In genomic region chr16:67164599-67165061, GRCh38 we compare ENCODE assay signal across 1 cellular context.
TF ChIP-seq lines count a peak whose summit lies in the region.

A gene with protein sequence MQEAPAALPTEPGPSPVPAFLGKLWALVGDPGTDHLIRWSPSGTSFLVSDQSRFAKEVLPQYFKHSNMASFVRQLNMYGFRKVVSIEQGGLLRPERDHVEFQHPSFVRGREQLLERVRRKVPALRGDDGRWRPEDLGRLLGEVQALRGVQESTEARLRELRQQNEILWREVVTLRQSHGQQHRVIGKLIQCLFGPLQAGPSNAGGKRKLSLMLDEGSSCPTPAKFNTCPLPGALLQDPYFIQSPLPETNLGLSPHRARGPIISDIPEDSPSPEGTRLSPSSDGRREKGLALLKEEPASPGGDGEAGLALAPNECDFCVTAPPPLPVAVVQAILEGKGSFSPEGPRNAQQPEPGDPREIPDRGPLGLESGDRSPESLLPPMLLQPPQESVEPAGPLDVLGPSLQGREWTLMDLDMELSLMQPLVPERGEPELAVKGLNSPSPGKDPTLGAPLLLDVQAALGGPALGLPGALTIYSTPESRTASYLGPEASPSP (plus strand): TSS chr16:67164745. CDS start chr16:67164812, 67 bp downstream.

TF ChIP-seq in K562, 482 proteins besides CTCF, POLR2A, EP300 and RAD21 (continued from another document and continues in another):
- TF ChIP-seq ZNF518B (CRISPR knock-in tag; IDR thresholded peaks at IDR 0.05) (no peak), SMAD2 (IDR thresholded peaks at IDR 0.05; ENCODE audit: low read depth, low read length) (no peak), MCM3 (IDR thresholded peaks at IDR 0.05) (no peak), PRPF4 (IDR thresholded peaks at IDR 0.05; ENCODE audit: insufficient read depth, low read depth, low read length, poor library complexity, severe bottlenecking) (no peak), GATAD2B (IDR thresholded peaks at IDR 0.05; ENCODE audit: borderline replicate concordance) (0 out of 2 replicates have a peak, but pooled peaks have one; percentile 71), KAT8 (IDR thresholded peaks at IDR 0.05; ENCODE audit: low read depth) (no peak), ZKSCAN3 (CRISPR knock-in tag; IDR thresholded peaks at IDR 0.05) (no peak), HNRNPL (IDR thresholded peaks at IDR 0.05; ENCODE audit: low read depth, low read length) (peak; percentile 76; the same call in 1 of the 2 replicates), ZNF699 (CRISPR knock-in tag; IDR thresholded peaks at IDR 0.05; ENCODE audit: insufficient replicate concordance) (no peak), TAF1 (IDR thresholded peaks at IDR 0.05; ENCODE audit: control insufficient read depth, extremely low read depth, insufficient read depth, low read length, severe bottlenecking) (peak; percentile 41), MYC (IDR thresholded peaks at IDR 0.05; ENCODE audit: low read depth, low read length) (peak; percentile 88), MYC (CRISPR knock-in tag; IDR thresholded peaks at IDR 0.05; ENCODE audit: borderline replicate concordance, low read depth) (no peak), GTF2A2 (tag; IDR thresholded peaks at IDR 0.05) (no peak), MCM5 (IDR thresholded peaks at IDR 0.05; ENCODE audit: low read depth) (no peak), MXI1 (IDR thresholded peaks at IDR 0.05; ENCODE audit: low read depth, low read length) (0 out of 2 replicates have a peak, but pooled peaks have one; percentile 37), RHOXF2B (CRISPR knock-in tag; conservative IDR thresholded peaks at IDR 0.05) (no peak), SUPT5H (IDR thresholded peaks at IDR 0.05) (peak; percentile 49), RNF2 (IDR thresholded peaks at IDR 0.05) (no peak), ZNF696 (CRISPR knock-in tag; conservative IDR thresholded peaks at IDR 0.05) (no peak), ETV5 (CRISPR knock-in tag; IDR thresholded peaks at IDR 0.05; ENCODE audit: low read depth) (peak; percentile 37; the same call in 1 of the 2 replicates), TFAP4 (CRISPR knock-in tag; IDR thresholded peaks at IDR 0.05; ENCODE audit: borderline replicate concordance) (peak; percentile 50; the same call in 1 of the 2 replicates), POLR2G (IDR thresholded peaks at IDR 0.05; ENCODE audit: low read depth, low read length) (peak; percentile 77), HDAC2 (IDR thresholded peaks at IDR 0.05) (no peak), PHTF2 (CRISPR knock-in tag; IDR thresholded peaks at IDR 0.05) (no peak), HMGN3 (IDR thresholded peaks at IDR 0.05; ENCODE audit: borderline replicate concordance, extremely low read depth, insufficient read length, low read depth, low read length) (peak; percentile 95), BRCA1 (IDR thresholded peaks at IDR 0.05) (no peak), BRCA1 (CRISPR knock-in tag; IDR thresholded peaks at IDR 0.05) (no peak), ZKSCAN8 (CRISPR knock-in tag; IDR thresholded peaks at IDR 0.05) (no peak)
- TF ChIP-seq, protein P1, sequence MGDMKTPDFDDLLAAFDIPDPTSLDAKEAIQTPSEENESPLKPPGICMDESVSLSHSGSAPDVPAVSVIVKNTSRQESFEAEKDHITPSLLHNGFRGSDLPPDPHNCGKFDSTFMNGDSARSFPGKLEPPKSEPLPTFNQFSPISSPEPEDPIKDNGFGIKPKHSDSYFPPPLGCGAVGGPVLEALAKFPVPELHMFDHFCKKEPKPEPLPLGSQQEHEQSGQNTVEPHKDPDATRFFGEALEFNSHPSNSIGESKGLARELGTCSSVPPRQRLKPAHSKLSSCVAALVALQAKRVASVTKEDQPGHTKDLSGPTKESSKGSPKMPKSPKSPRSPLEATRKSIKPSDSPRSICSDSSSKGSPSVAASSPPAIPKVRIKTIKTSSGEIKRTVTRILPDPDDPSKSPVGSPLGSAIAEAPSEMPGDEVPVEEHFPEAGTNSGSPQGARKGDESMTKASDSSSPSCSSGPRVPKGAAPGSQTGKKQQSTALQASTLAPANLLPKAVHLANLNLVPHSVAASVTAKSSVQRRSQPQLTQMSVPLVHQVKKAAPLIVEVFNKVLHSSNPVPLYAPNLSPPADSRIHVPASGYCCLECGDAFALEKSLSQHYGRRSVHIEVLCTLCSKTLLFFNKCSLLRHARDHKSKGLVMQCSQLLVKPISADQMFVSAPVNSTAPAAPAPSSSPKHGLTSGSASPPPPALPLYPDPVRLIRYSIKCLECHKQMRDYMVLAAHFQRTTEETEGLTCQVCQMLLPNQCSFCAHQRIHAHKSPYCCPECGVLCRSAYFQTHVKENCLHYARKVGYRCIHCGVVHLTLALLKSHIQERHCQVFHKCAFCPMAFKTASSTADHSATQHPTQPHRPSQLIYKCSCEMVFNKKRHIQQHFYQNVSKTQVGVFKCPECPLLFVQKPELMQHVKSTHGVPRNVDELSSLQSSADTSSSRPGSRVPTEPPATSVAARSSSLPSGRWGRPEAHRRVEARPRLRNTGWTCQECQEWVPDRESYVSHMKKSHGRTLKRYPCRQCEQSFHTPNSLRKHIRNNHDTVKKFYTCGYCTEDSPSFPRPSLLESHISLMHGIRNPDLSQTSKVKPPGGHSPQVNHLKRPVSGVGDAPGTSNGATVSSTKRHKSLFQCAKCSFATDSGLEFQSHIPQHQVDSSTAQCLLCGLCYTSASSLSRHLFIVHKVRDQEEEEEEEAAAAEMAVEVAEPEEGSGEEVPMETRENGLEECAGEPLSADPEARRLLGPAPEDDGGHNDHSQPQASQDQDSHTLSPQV (IDR thresholded peaks at IDR 0.05) = peak; percentile 74
- TF ChIP-seq, protein P2, sequence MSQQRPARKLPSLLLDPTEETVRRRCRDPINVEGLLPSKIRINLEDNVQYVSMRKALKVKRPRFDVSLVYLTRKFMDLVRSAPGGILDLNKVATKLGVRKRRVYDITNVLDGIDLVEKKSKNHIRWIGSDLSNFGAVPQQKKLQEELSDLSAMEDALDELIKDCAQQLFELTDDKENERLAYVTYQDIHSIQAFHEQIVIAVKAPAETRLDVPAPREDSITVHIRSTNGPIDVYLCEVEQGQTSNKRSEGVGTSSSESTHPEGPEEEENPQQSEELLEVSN (IDR thresholded peaks at IDR 0.05; ENCODE audit: borderline replicate concordance in 1 of 2, extremely low read depth in 1 of 2, insufficient read depth in 1 of 2, insufficient read length in 1 of 2, low read depth in 1 of 2, low read length in 1 of 2, poor library complexity in 1 of 2, severe bottlenecking in 1 of 2) = peak; percentile 96 to 100
- TF ChIP-seq, protein P3, sequence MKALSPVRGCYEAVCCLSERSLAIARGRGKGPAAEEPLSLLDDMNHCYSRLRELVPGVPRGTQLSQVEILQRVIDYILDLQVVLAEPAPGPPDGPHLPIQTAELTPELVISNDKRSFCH (CRISPR knock-in tag; IDR thresholded peaks at IDR 0.05) = no peak
- TF ChIP-seq, protein P3 (tag; IDR thresholded peaks at IDR 0.05) = peak; percentile 36; the same call in 1 of the 2 replicates
- TF ChIP-seq, protein P4, sequence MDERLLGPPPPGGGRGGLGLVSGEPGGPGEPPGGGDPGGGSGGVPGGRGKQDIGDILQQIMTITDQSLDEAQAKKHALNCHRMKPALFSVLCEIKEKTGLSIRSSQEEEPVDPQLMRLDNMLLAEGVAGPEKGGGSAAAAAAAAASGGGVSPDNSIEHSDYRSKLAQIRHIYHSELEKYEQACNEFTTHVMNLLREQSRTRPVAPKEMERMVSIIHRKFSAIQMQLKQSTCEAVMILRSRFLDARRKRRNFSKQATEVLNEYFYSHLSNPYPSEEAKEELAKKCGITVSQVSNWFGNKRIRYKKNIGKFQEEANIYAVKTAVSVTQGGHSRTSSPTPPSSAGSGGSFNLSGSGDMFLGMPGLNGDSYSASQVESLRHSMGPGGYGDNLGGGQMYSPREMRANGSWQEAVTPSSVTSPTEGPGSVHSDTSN (CRISPR knock-in tag; IDR thresholded peaks at IDR 0.05; ENCODE audit: low read depth) = no peak
- TF ChIP-seq, protein P4 (tag; conservative IDR thresholded peaks at IDR 0.05; ENCODE audit: low read depth) = no peak
- TF ChIP-seq, protein P5, sequence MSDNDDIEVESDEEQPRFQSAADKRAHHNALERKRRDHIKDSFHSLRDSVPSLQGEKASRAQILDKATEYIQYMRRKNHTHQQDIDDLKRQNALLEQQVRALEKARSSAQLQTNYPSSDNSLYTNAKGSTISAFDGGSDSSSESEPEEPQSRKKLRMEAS (CRISPR knock-in tag; IDR thresholded peaks at IDR 0.05) = peak; percentile 86
- TF ChIP-seq, protein P6, sequence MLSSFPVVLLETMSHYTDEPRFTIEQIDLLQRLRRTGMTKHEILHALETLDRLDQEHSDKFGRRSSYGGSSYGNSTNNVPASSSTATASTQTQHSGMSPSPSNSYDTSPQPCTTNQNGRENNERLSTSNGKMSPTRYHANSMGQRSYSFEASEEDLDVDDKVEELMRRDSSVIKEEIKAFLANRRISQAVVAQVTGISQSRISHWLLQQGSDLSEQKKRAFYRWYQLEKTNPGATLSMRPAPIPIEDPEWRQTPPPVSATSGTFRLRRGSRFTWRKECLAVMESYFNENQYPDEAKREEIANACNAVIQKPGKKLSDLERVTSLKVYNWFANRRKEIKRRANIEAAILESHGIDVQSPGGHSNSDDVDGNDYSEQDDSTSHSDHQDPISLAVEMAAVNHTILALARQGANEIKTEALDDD (IDR thresholded peaks at IDR 0.05) = no peak
